Comparison of ENCODE assay signal across 17 cellular contexts in genomic region chr22:47620391-47620790, GRCh38.
DNase-seq lines count a peak whose midpoint lies in the region; ATAC-seq and TF ChIP-seq lines count a peak whose summit lies in the region.
"Had no signal": no experiment of that assay in that cellular context is flagged by ENCODE, and none has a peak within 500 bp of the region (broad histone marks: within the 10 kb centered on the region; RNA-seq: fewer than 3 reads in every experiment).

No MANE protein-coding gene starts in this region.

- H3K27me3 Mint-ChIP-seq in endodermal cell (ENCODE audit: insufficient read depth), result peaks cover 5% of the 10 kb centered on the region

- H3K4me1 Mint-ChIP-seq in endodermal cell, result no peaks in the 10 kb centered on the region

- H3K27ac ChIP-seq in right atrium auricular region, result no peak overlapping the region
- H3K27ac ChIP-seq in endodermal cell (ENCODE audit: low read depth, low read length), result no peak overlapping the region
- no peak overlapping the region for H3K27ac ChIP-seq in upper lobe of right lung
- H3K27ac ChIP-seq: A549, C4-2B had no signal

- H3K36me3 ChIP-seq in right atrium auricular region (no peaks in the 10 kb centered on the region), endodermal cell (ENCODE audit: control insufficient read depth, insufficient read depth, low read length) (no peaks in the 10 kb centered on the region), upper lobe of right lung (no peaks in the 10 kb centered on the region)
- H3K36me3 ChIP-seq: BE2C, HAP-1 had no signal

- peaks cover 68% of the 10 kb centered on the region for H3K9me3 Mint-ChIP-seq in endodermal cell
- H3K9me3 Mint-ChIP-seq: CD8-positive, alpha-beta T cell had no signal

- intact Hi-C loops in Right ventricle myocardium superior (cut with DNase I) (no loop called here), posterior vena cava (cut with DNase I) (no loop called here), upper lobe of right lung (cut with DNase I) (no loop called here)

- H3K36me3 Mint-ChIP-seq in endodermal cell (ENCODE audit: low read depth), result no peaks in the 10 kb centered on the region
- H3K36me3 Mint-ChIP-seq: CD8-positive, alpha-beta T cell had no signal

- no peak overlapping the region for H3K9ac ChIP-seq in endodermal cell (ENCODE audit: extremely low read depth, low read length, poor library complexity, severe bottlenecking)

- H3K4me3 Mint-ChIP-seq in endodermal cell, result no peak overlapping the region
- H3K4me3 Mint-ChIP-seq: CD8-positive, alpha-beta T cell had no signal

- H3K4me3 ChIP-seq in right atrium auricular region, result no peak overlapping the region
- H3K4me3 ChIP-seq in endodermal cell (ENCODE audit: low read length), result no peak overlapping the region
- no peak overlapping the region for H3K4me3 ChIP-seq in upper lobe of right lung
- H3K4me3 ChIP-seq: A549, HAP-1 had no signal

- no peaks in the 10 kb centered on the region for H3K27me3 ChIP-seq in right atrium auricular region
- no peaks in the 10 kb centered on the region for H3K27me3 ChIP-seq in endodermal cell (ENCODE audit: control insufficient read depth, insufficient read depth, low read length, poor library complexity, severe bottlenecking)
- peaks cover 10% of the 10 kb centered on the region for H3K27me3 ChIP-seq in upper lobe of right lung
- H3K27me3 ChIP-seq: BE2C had no signal

- H3K27ac Mint-ChIP-seq in endodermal cell, result no peak overlapping the region
- H3K27ac Mint-ChIP-seq: CD8-positive, alpha-beta T cell had no signal

- H3K9me3 ChIP-seq in right atrium auricular region, result no peaks in the 10 kb centered on the region
- peaks cover 10% of the 10 kb centered on the region for H3K9me3 ChIP-seq in endodermal cell (ENCODE audit: control insufficient read depth, low read length)
- H3K9me3 ChIP-seq in upper lobe of right lung, result no peaks in the 10 kb centered on the region
- H3K9me3 ChIP-seq: A549, HAP-1 had no signal

- H3K4me1 ChIP-seq in right atrium auricular region, result no peaks in the 10 kb centered on the region
- H3K4me1 ChIP-seq in endodermal cell (ENCODE audit: control insufficient read depth, insufficient read depth, low read length), result no peaks in the 10 kb centered on the region
- no peaks in the 10 kb centered on the region for H3K4me1 ChIP-seq in upper lobe of right lung
- H3K4me1 ChIP-seq: A549, BE2C, HAP-1 had no signal

- ATAC-seq in Right ventricle myocardium superior (ENCODE audit: poor library complexity) (no peak), upper lobe of right lung (no peak)
- ATAC-seq: A549; CD8-positive, alpha-beta T cell; HepG2 had no signal

- TF ChIP-seq CTCF in right atrium auricular region (IDR thresholded peaks at IDR 0.05) (no peak), endodermal cell (conservative IDR thresholded peaks at IDR 0.05) (no peak), upper lobe of right lung (IDR thresholded peaks at IDR 0.05) (no peak)

- WGBS in endodermal cell (ENCODE audit: insufficient coverage in 1 of 2, insufficient read length in 1 of 2), 2 experiments, result 90% methylated on average over 11 of the region's 11 CpGs; no CpG with 5 or more reads in 1 of the 2 experiments

- DNase-seq in right atrium auricular region (ENCODE audit: low spot score) (peak; percentile 53), Right ventricle myocardium superior (no peak), endodermal cell (peak; percentile 17), posterior vena cava (ENCODE audit: low spot score) (peak; percentile 62), upper lobe of right lung (peak; percentile 53), DMS53 treated with DMSO at 0.1 percent for 48 hours (lab: John Stamatoyannopoulos, UW; ENCODE audit: unreplicated experiment) (no peak), GOT3 (lab: John Stamatoyannopoulos, UW) (no peak), DMS53 (lab: John Stamatoyannopoulos, UW) (no peak)
- DNase-seq: BE2C, COR-L47, DMS153, GF-D8 had no signal

Comparison
In these comparisons a context has a peak if more than half of its experiments do, and no peak if none do; other contexts are left out.
1. DNase-seq: peak in right atrium auricular region (single experiment), endodermal cell (single experiment), posterior vena cava (single experiment) and upper lobe of right lung (single experiment); none in Right ventricle myocardium superior (single experiment), DMS53 treated with DMSO at 0.1 percent for 48 hours (single experiment), GOT3 (single experiment) and DMS53 (single experiment).